2 cellular contexts compared by ENCODE assay signal in the genomic region with DNA sequence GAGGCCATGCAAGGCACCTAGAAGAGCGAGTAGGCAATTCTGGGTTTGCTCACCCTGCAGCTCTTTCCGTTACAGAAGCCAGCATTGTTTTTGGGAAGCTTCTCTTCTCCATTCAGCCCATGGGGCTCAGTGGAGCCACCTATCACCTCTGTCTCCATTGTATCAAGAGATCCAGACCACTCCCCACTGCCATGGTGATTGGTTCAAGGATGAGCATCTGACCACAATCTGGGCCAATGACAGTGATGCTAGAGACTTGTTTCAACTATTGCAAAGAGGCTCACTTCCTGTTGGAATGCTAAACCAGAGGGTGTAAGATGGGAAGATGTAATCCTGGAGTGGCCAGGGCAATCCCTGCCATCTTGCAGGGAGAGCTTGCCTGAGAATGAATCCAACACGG.
TF ChIP-seq lines count a peak whose summit lies in the region.

No MANE protein-coding gene starts in this region.

TF ChIP-seq in SK-N-SH treated with all-trans-retinoic acid at 6 μM for 48 hours, 23 proteins besides CTCF, POLR2A, EP300 and RAD21:
- TF ChIP-seq ZNF8 (CRISPR knock-in tag; IDR thresholded peaks at IDR 0.05) (no peak), ZNF70 (CRISPR knock-in tag; IDR thresholded peaks at IDR 0.05) (no peak), CREB5 (CRISPR knock-in tag; IDR thresholded peaks at IDR 0.05; ENCODE audit: low read depth) (no peak), ARNTL (CRISPR knock-in tag; IDR thresholded peaks at IDR 0.05; ENCODE audit: borderline replicate concordance, low read depth) (no peak)
- TF ChIP-seq, protein P1, sequence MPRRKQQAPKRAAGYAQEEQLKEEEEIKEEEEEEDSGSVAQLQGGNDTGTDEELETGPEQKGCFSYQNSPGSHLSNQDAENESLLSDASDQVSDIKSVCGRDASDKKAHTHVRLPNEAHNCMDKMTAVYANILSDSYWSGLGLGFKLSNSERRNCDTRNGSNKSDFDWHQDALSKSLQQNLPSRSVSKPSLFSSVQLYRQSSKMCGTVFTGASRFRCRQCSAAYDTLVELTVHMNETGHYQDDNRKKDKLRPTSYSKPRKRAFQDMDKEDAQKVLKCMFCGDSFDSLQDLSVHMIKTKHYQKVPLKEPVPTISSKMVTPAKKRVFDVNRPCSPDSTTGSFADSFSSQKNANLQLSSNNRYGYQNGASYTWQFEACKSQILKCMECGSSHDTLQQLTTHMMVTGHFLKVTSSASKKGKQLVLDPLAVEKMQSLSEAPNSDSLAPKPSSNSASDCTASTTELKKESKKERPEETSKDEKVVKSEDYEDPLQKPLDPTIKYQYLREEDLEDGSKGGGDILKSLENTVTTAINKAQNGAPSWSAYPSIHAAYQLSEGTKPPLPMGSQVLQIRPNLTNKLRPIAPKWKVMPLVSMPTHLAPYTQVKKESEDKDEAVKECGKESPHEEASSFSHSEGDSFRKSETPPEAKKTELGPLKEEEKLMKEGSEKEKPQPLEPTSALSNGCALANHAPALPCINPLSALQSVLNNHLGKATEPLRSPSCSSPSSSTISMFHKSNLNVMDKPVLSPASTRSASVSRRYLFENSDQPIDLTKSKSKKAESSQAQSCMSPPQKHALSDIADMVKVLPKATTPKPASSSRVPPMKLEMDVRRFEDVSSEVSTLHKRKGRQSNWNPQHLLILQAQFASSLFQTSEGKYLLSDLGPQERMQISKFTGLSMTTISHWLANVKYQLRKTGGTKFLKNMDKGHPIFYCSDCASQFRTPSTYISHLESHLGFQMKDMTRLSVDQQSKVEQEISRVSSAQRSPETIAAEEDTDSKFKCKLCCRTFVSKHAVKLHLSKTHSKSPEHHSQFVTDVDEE (CRISPR knock-in tag; IDR thresholded peaks at IDR 0.05), result no peak

TF ChIP-seq in SK-N-SH, 30 proteins besides CTCF, POLR2A, EP300 and RAD21:
- TF ChIP-seq TEAD4 (IDR thresholded peaks at IDR 0.05; ENCODE audit: borderline replicate concordance, insufficient read depth) (no peak), USF2 (IDR thresholded peaks at IDR 0.05; ENCODE audit: borderline replicate concordance, low read depth, low read length) (no peak), FOSL2 (IDR thresholded peaks at IDR 0.05; ENCODE audit: borderline replicate concordance, low read depth) (no peak), TCF12 (IDR thresholded peaks at IDR 0.05) (no peak), FOXJ3 (CRISPR knock-in tag; IDR thresholded peaks at IDR 0.05) (no peak), CHD2 (IDR thresholded peaks at IDR 0.05; ENCODE audit: low read length, partially characterized antibody) (no peak), SMC3 (IDR thresholded peaks at IDR 0.05; ENCODE audit: low read depth, low read length) (no peak), MAX (IDR thresholded peaks at IDR 0.05; ENCODE audit: low read depth) (no peak), TAF1 (IDR thresholded peaks at IDR 0.05; ENCODE audit: borderline replicate concordance, low read depth, low read length) (no peak)
